ENCODE assay signal across 8 cellular contexts in genomic region chr3:59313365-59313764, GRCh38.
A peak's percentile ranks its signal among the peaks of the same experiment; 100 is the strongest.
DNase-seq lines count a peak whose midpoint lies in the region; ATAC-seq and TF ChIP-seq lines count a peak whose summit lies in the region.

No MANE protein-coding gene starts in this region.

- no peaks in the 10 kb centered on the region for H3K27me3 ChIP-seq in Panc1 (ENCODE audit: control insufficient read depth, insufficient read depth, low read length)
- no peaks in the 10 kb centered on the region for H3K27me3 ChIP-seq in left lung
- no peaks in the 10 kb centered on the region for H3K27me3 ChIP-seq in stomach

- BruUV-seq in Panc1 (replicated peaks; lab: Mats Ljungman, UMichigan), result no TSS peak

- POLR2A ChIA-PET in AG04449 (lab: Yijun Ruan, JAX) (no interaction called here), Panc1 (lab: Charles Lee) (no interaction called here)

- WGBS in stomach, 5 donors, result 39 to 58% (median 49%) methylated on average over 2 of the region's 2 CpGs

- H3K9me3 ChIP-seq in Panc1 (ENCODE audit: control insufficient read depth, insufficient read depth, low read depth, low read length) (no peaks in the 10 kb centered on the region), left lung (no peaks in the 10 kb centered on the region), stomach (no peaks in the 10 kb centered on the region)

- intact Hi-C loops in Panc1 (cut with micrococcal nuclease; ENCODE audit: unreplicated experiment) (no loop called here), left lung (cut with DNase I) (no loop called here), stomach (cut with DNase I; ENCODE audit: low total_unique reads) (no loop called here)

- in situ Hi-C loops in Panc1 (cut with HindIII; ENCODE audit: low pct_unique_long_range_greater_than_20kb, low sequenced_read_pairs) (no loop called here), astrocyte of the cerebellum (cut with HindIII; ENCODE audit: low sequenced_read_pairs) (no loop called here)

- H3K27ac ChIP-seq in Panc1 (ENCODE audit: low read length), result no peak overlapping the region
- H3K27ac ChIP-seq in left lung, result no peak overlapping the region
- no peak overlapping the region for H3K27ac ChIP-seq in stomach

- DNase-seq in AG04449 (ENCODE audit: low read depth, low spot score), result no peak
- peak; percentile 2 for DNase-seq in Panc1 (ENCODE audit: low read depth, low spot score)
- no peak for DNase-seq in astrocyte of the cerebellum (ENCODE audit: low read depth)
- DNase-seq in left lung, result peak; percentile 42 to 68
- DNase-seq in stomach, result peak; percentile 54
- DNase-seq in NCI-H1436 treated with DMSO at 0.1 percent for 48 hours (lab: John Stamatoyannopoulos, UW), result no peak

- H3K4me1 ChIP-seq in Panc1 (ENCODE audit: control insufficient read depth, insufficient read depth, low read length) (no peaks in the 10 kb centered on the region), left lung (no peaks in the 10 kb centered on the region), stomach (no peaks in the 10 kb centered on the region)

- peak; percentile 82 for ATAC-seq in HG02870 (IDR thresholded peaks at IDR 0.05; ENCODE audit: unreplicated experiment)
- no peak for ATAC-seq in Panc1
- ATAC-seq in left lung, result peak; percentile 91

- no peak overlapping the region for H3K4me3 ChIP-seq in AG04449 (ENCODE audit: low read depth, low read length)
- H3K4me3 ChIP-seq in Panc1 (ENCODE audit: low read depth in 2 of 2, low read length in 2 of 2), result no peak overlapping the region
- H3K4me3 ChIP-seq in astrocyte of the cerebellum (ENCODE audit: low read depth, low read length), result no peak overlapping the region
- no peak overlapping the region for H3K4me3 ChIP-seq in left lung
- H3K4me3 ChIP-seq in stomach, result no peak overlapping the region

- TF ChIP-seq CTCF in AG04449 (IDR thresholded peaks at IDR 0.05; ENCODE audit: insufficient read depth, low read length, missing control alignments) (peak; percentile 71), GM12872 (IDR thresholded peaks at IDR 0.05; ENCODE audit: insufficient read depth, low read depth, low read length) (peak; percentile 85), Panc1 (IDR thresholded peaks at IDR 0.05) (peak; percentile 12; the same call in 1 of the 2 replicates), astrocyte of the cerebellum (IDR thresholded peaks at IDR 0.05; ENCODE audit: low read depth, low read length, missing control alignments) (peak; percentile 59), left lung (IDR thresholded peaks at IDR 0.05) (peak; percentile 35 to 42), stomach (IDR thresholded peaks at IDR 0.05) (peak in 2 of 7 experiments; percentile 13 to 30)

- CTCF ChIA-PET in AG04449 (lab: Yijun Ruan, JAX), result interaction anchor here (0.8 to 1.9 kb wide), 10 partner anchors 9 to 546 kb away, joined by 3 to 7 read pairs (median 5); no protein-coding TSS in a partner anchor
- CTCF ChIA-PET in Panc1 (lab: Charles Lee), result no interaction called here

- no peak for TF ChIP-seq EP300 in stomach (IDR thresholded peaks at IDR 0.05)

- no peak for TF ChIP-seq POLR2A in stomach (IDR thresholded peaks at IDR 0.05)

- H3K36me3 ChIP-seq in Panc1 (ENCODE audit: control insufficient read depth, insufficient read depth, low read length), result no peaks in the 10 kb centered on the region
- H3K36me3 ChIP-seq in left lung, result no peaks in the 10 kb centered on the region
- no peaks in the 10 kb centered on the region for H3K36me3 ChIP-seq in stomach

Comparison
In these comparisons a context has a peak if more than half of its experiments do, and no peak if none do; other contexts are left out.
1. DNase-seq: peak in Panc1 (single experiment), left lung (2 of 2) and stomach (single experiment); none in AG04449 (single experiment), astrocyte of the cerebellum (single experiment) and NCI-H1436 treated with DMSO at 0.1 percent for 48 hours (single experiment).